2 cellular contexts compared by ENCODE assay signal in the genomic region with DNA sequence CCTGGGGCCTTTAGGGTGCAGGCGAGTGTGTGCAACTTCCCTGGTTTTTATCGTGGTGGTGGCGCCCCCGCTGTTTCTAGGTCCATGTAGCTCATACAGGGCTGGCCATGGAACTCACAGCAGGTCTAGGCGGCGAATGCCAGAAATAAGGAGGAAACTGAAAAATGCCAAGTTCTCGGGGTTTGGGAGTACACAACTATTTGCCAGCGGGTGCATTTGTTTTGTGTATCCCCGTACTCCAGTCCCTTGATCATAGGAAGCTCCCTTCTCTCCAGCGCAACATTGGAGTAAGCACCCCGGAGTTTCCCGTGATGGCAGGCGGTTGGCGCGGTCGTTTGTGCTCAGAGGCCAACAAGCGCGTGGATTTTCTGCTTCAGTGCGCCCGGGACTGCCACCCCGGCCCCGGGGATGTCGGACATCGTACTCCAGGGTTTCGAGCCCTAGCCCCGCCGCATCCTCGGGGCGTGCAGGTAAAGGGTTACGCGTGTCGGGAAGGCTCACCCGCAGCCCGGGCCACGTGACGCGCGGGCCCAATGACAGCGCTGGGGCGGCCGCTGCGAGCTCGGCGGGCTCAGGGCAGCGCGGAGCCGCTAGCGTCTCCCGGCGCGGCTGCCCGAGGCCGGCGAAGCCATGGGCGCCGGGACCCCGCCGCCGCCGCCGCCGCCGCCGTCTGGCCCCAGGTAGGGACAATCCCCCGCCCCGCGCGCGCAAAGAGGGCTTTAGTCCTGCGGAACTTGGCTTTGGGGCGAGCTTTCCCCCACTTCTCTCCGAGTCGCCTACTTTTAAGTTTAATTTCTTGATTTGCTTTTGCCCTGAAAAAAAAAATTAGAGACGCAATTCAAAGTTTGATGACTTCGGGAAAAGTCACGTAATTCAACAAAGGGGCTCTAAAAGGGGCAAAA.
A peak's percentile ranks its signal among the peaks of the same experiment; 100 is the strongest.
TF ChIP-seq lines count a peak whose summit lies in the region.

No MANE protein-coding gene starts in this region.

TF ChIP-seq in HEK293T, 16 proteins besides CTCF, POLR2A, EP300 and RAD21:
- no peak for TF ChIP-seq HDGF (IDR thresholded peaks at IDR 0.05; ENCODE audit: borderline replicate concordance)
- TF ChIP-seq L3MBTL2 (conservative IDR thresholded peaks at IDR 0.05) = peak; percentile 93
- TF ChIP-seq FOXM1 (IDR thresholded peaks at IDR 0.05; ENCODE audit: borderline replicate concordance) = no peak

TF ChIP-seq in H1, 55 proteins besides CTCF, POLR2A, EP300 and RAD21:
- TF ChIP-seq, protein P1, sequence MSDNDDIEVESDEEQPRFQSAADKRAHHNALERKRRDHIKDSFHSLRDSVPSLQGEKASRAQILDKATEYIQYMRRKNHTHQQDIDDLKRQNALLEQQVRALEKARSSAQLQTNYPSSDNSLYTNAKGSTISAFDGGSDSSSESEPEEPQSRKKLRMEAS (IDR thresholded peaks at IDR 0.05) = peak; percentile 99
- TF ChIP-seq HDAC2 (IDR thresholded peaks at IDR 0.05; ENCODE audit: borderline replicate concordance in 1 of 2, low read depth in 2 of 2, low read length in 2 of 2) (peak in 1 of 2 experiments; percentile 7; a peak in 1 of 4 replicates), RNF2 (IDR thresholded peaks at IDR 0.05; ENCODE audit: borderline replicate concordance, low read depth, low read length, missing control alignments, poor library complexity, severe bottlenecking) (peak; percentile 58), SAP30 (IDR thresholded peaks at IDR 0.05; ENCODE audit: insufficient read depth, insufficient replicate concordance, low read length) (no peak), ASH2L (IDR thresholded peaks at IDR 0.05; ENCODE audit: low read length) (peak; percentile 75), BRCA1 (IDR thresholded peaks at IDR 0.05; ENCODE audit: low read depth, low read length) (no peak), JUN (IDR thresholded peaks at IDR 0.05; ENCODE audit: low read depth, low read length) (no peak), RBBP5 (IDR thresholded peaks at IDR 0.05; ENCODE audit: borderline replicate concordance, low read depth, low read length) (peak; percentile 51; the same call in 1 of the 2 replicates), KDM4A (IDR thresholded peaks at IDR 0.05; ENCODE audit: low read depth, low read length, severe bottlenecking) (peak; percentile 99), PHF8 (conservative IDR thresholded peaks at IDR 0.05; ENCODE audit: low read depth, low read length) (0 out of 2 replicates have a peak, but pooled peaks have one; percentile 29)
- TF ChIP-seq, protein P2, sequence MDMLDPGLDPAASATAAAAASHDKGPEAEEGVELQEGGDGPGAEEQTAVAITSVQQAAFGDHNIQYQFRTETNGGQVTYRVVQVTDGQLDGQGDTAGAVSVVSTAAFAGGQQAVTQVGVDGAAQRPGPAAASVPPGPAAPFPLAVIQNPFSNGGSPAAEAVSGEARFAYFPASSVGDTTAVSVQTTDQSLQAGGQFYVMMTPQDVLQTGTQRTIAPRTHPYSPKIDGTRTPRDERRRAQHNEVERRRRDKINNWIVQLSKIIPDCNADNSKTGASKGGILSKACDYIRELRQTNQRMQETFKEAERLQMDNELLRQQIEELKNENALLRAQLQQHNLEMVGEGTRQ (IDR thresholded peaks at IDR 0.05; ENCODE audit: low read length) = peak; percentile 91
- TF ChIP-seq, protein P3, sequence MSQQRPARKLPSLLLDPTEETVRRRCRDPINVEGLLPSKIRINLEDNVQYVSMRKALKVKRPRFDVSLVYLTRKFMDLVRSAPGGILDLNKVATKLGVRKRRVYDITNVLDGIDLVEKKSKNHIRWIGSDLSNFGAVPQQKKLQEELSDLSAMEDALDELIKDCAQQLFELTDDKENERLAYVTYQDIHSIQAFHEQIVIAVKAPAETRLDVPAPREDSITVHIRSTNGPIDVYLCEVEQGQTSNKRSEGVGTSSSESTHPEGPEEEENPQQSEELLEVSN (IDR thresholded peaks at IDR 0.05) = peak; percentile 93
- TF ChIP-seq, protein P4, sequence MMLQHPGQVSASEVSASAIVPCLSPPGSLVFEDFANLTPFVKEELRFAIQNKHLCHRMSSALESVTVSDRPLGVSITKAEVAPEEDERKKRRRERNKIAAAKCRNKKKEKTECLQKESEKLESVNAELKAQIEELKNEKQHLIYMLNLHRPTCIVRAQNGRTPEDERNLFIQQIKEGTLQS (IDR thresholded peaks at IDR 0.05; ENCODE audit: insufficient read depth, low read depth, low read length) = peak; percentile 53; the same call in 1 of the 2 replicates
TF ChIP-seq in H1: peak in this region for 10.
